Comparison of ENCODE assay signal across 33 cellular contexts in the genomic region with DNA sequence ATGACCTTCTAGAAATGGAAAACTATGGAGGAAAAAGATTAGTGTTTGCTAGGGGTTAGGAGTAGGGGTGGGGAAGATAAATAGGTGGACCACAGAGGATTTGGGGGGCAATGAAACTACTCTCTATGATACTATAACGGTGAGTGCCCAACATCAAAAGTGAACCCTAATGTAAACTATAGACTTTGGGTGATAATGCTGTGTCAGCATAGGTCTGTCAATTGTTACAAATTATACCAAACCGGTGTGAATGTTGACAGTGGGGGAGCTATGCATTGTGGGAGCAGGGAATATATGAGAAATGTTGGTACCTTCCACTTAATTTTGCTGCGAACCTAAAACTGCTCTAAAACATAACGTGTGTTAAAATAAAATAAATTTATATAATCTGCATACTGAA.
"Had no signal": no experiment of that assay in that cellular context is flagged by ENCODE, and none has a peak within 500 bp of the region (broad histone marks: within the 10 kb centered on the region; RNA-seq: fewer than 3 reads in every experiment).

No MANE protein-coding gene starts in this region.

- H3K27me3 ChIP-seq: adrenal gland, body of pancreas, brain microvascular endothelial cell, breast epithelium had no signal

- ATAC-seq: activated CD8-positive, alpha-beta T cell treated with anti-CD3 and anti-CD28 coated beads for 36 hours; activated naive CD4-positive, alpha-beta T cell treated with anti-CD3 and anti-CD28 coated beads, Interleukin-2, amount 50 U/mL, for 72 hours; activated T-cell treated with anti-CD3 and anti-CD28 coated beads, Interleukin-2, amount 50 U/mL, for 4 hours; activated T-cell treated with anti-CD3 and anti-CD28 coated beads, Interleukin-2, amount 50 U/mL, for 72 hours; activated T-helper 17 cell treated with anti-CD3 and anti-CD28 coated beads, Interleukin-2, amount 50 U/mL, for 72 hours; body of pancreas had no signal

- H3K4me3 ChIP-seq: adrenal gland, body of pancreas, breast epithelium had no signal

- FAIRE-seq: astrocyte, TTC549 had no signal

- H3K36me3 ChIP-seq: adrenal gland, brain microvascular endothelial cell, breast epithelium had no signal

- H3K4me1 ChIP-seq: adrenal gland, body of pancreas, breast epithelium had no signal

- DNase-seq: activated B cell treated with CpG ODN at 0.5 μM for 24 hours; activated CD4-positive, alpha-beta memory T cell treated with anti-CD3 and anti-CD28 coated beads for 36 hours; activated CD4-positive, alpha-beta T cell treated with anti-CD3 and anti-CD28 coated beads for 4 hours; activated CD4-positive, alpha-beta T cell treated with anti-CD3 and anti-CD28 coated beads, Interleukin-2, amount 10 ng/mL, durations not matched to agents 24 days and 14 days; activated CD4-positive, alpha-beta T cell treated with anti-CD3 and anti-CD28 coated beads, Interleukin-2, amount 50 U/mL, for 1 hour; activated CD4-positive, alpha-beta T cell treated with anti-CD3 and anti-CD28 coated beads, Interleukin-2, amount 50 U/mL, for 4 hours; activated CD4-positive, CD25-positive, alpha-beta regulatory T cell treated with anti-CD3 and anti-CD28 coated beads, Interleukin-2, amount 50 U/mL, for 72 hours; activated CD8-positive, alpha-beta memory T cell treated with anti-CD3 and anti-CD28 coated beads, Interleukin-2, amount 50 U/mL, for 4 hours; activated CD8-positive, alpha-beta T cell treated with anti-CD3 and anti-CD28 coated beads for 36 hours; activated effector memory CD4-positive, alpha-beta T cell treated with anti-CD3 and anti-CD28 coated beads, Interleukin-2, amount 50 U/mL, for 16 hours; activated gamma-delta T cell treated with Interleukin-2 at 50 U/mL for 16 hours; activated naive CD4-positive, alpha-beta T cell; activated naive CD4-positive, alpha-beta T cell treated with anti-CD3 and anti-CD28 coated beads for 36 hours; activated naive CD4-positive, alpha-beta T cell treated with anti-CD3 and anti-CD28 coated beads, Interleukin-2, amount 50 U/mL, for 16 hours; activated naive CD8-positive, alpha-beta T cell treated with anti-CD3 and anti-CD28 coated beads for 36 hours; activated T-cell treated with anti-CD3 and anti-CD28 coated beads for 4 hours; activated T-cell treated with anti-CD3 and anti-CD28 coated beads, Interleukin-2, amount 50 U/mL, for 1 hour; activated T-cell treated with anti-CD3 and anti-CD28 coated beads, Interleukin-2, amount 50 U/mL, for 4 hours; activated T-cell treated with anti-CD3 and anti-CD28 coated beads, Interleukin-2, amount 50 U/mL, for 72 hours; adrenal gland; amniotic stem cell; aorta; body of pancreas; brain microvascular endothelial cell; central memory CD4-positive, alpha-beta T cell; T-helper 2 cell; T-helper 9 cell had no signal

- H3K9me3 ChIP-seq: adrenal gland, body of pancreas, breast epithelium had no signal

- H3K27ac ChIP-seq: adrenal gland, body of pancreas, brain microvascular endothelial cell, VCaP had no signal
